20 cellular contexts compared by ENCODE assay signal in the genomic region with DNA sequence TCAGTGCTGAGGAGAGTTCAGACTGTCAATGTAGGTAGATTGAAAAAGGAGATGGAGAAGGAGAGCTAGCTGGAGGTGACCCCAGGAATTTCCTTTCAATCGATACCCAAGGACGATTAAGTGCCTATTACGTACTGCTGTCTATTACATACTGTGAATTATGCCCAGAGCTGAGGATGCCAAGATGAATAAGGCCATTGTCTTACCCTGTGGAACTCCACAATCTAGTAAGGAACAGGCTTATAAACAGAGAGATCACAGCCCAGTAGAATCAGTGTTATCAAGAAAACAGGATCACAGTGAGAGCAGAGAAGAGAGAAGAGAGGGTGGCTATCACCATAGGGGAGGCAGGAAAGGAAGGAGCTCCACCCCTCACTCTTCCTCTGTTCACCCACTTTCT. TPM values are rescaled to one million over a fixed set of nuclear protein-coding genes. Genes with fewer than 3 reads are reported as not detected.
"Had no signal": no experiment of that assay in that cellular context is flagged by ENCODE, and none has a peak within 500 bp of the region (broad histone marks: within the 10 kb centered on the region; RNA-seq: fewer than 3 reads in every experiment).

No MANE protein-coding gene starts in this region.

- H3K4me1 Mint-ChIP-seq: natural killer cell had no signal

- H3K4me3 Mint-ChIP-seq: activated CD4-positive, alpha-beta T cell treated with anti-CD3 and anti-CD28 coated beads for 36 hours; activated CD8-positive, alpha-beta T cell treated with anti-CD3 and anti-CD28 coated beads, Interleukin-2, amount 10 ng/mL, durations not matched to agents 7 days and 5 days; activated naive CD8-positive, alpha-beta T cell treated with anti-CD3 and anti-CD28 coated beads, Interleukin-2, amount 50 U/mL, for 24 hours; endodermal cell; natural killer cell had no signal

- H3K36me3 Mint-ChIP-seq: natural killer cell had no signal

- ATAC-seq: activated CD4-positive, alpha-beta T cell treated with anti-CD3 and anti-CD28 coated beads for 36 hours; activated CD8-positive, alpha-beta T cell treated with anti-CD3 and anti-CD28 coated beads, Interleukin-2, amount 10 ng/mL, durations not matched to agents 7 days and 5 days; activated naive CD8-positive, alpha-beta T cell treated with anti-CD3 and anti-CD28 coated beads, Interleukin-2, amount 50 U/mL, for 24 hours; gastroesophageal sphincter; left colon; mucosa of descending colon; natural killer cell; upper lobe of right lung had no signal

- H3K4me1 ChIP-seq: gastroesophageal sphincter, testis, upper lobe of right lung had no signal

- H3K27me3 ChIP-seq: gastroesophageal sphincter, testis, upper lobe of right lung had no signal

- H3K4me3 ChIP-seq: gastroesophageal sphincter, mucosa of descending colon, SK-N-MC, testis, upper lobe of right lung had no signal

- H3K36me3 ChIP-seq: gastroesophageal sphincter, upper lobe of right lung, WERI-Rb-1 had no signal

- H3K27me3 Mint-ChIP-seq: activated CD4-positive, alpha-beta T cell treated with anti-CD3 and anti-CD28 coated beads for 36 hours; activated naive CD8-positive, alpha-beta T cell treated with anti-CD3 and anti-CD28 coated beads, Interleukin-2, amount 50 U/mL, for 24 hours had no signal

- H3K9me3 Mint-ChIP-seq: endodermal cell, natural killer cell had no signal

- H3K9me3 ChIP-seq: gastroesophageal sphincter, mucosa of descending colon, testis, upper lobe of right lung had no signal

- H3K27ac ChIP-seq: gastroesophageal sphincter, SK-N-MC, testis, upper lobe of right lung, WERI-Rb-1 had no signal

- DNase-seq: activated CD4-positive, alpha-beta T cell treated with anti-CD3 and anti-CD28 coated beads for 36 hours; activated CD8-positive, alpha-beta memory T cell treated with anti-CD3 and anti-CD28 coated beads, Interleukin-2, amount 50 U/mL, for 4 hours; activated CD8-positive, alpha-beta T cell treated with anti-CD3 and anti-CD28 coated beads, Interleukin-2, amount 10 ng/mL, durations not matched to agents 7 days and 5 days; activated gamma-delta T cell treated with Interleukin-2 at 50 U/mL for 16 hours; activated naive CD8-positive, alpha-beta T cell treated with anti-CD3 and anti-CD28 coated beads, Interleukin-2, amount 50 U/mL, for 24 hours; activated T-cell treated with anti-CD3 and anti-CD28 coated beads, Interleukin-2, amount 50 U/mL, for 48 hours; endodermal cell; erythroblast; left colon; mucosa of descending colon; natural killer cell; stimulated activated CD4-positive, alpha-beta T cell treated with anti-CD3 and anti-CD28 coated beads, Interleukin-15, amount 100 ng/mL, for 24 hours; stimulated activated CD4-positive, alpha-beta T cell treated with anti-CD3 and anti-CD28 coated beads, Interleukin-4, amount 100 ng/mL, for 24 hours; T-helper 9 cell; testis; upper lobe of right lung; WERI-Rb-1 had no signal

- H3K27ac Mint-ChIP-seq: activated CD4-positive, alpha-beta T cell treated with anti-CD3 and anti-CD28 coated beads for 36 hours; activated CD8-positive, alpha-beta T cell treated with anti-CD3 and anti-CD28 coated beads, Interleukin-2, amount 10 ng/mL, durations not matched to agents 7 days and 5 days; activated naive CD8-positive, alpha-beta T cell treated with anti-CD3 and anti-CD28 coated beads, Interleukin-2, amount 50 U/mL, for 24 hours; endodermal cell; natural killer cell had no signal

RNA-seq across cellular contexts. Expression of gene PDE8B, which starts 54.1 kb away (rescaled TPM):
- total RNA-seq: activated CD4-positive, alpha-beta T cell treated with anti-CD3 and anti-CD28 coated beads for 36 hours; activated CD8-positive, alpha-beta T cell treated with anti-CD3 and anti-CD28 coated beads, Interleukin-2, amount 10 ng/mL, durations not matched to agents 7 days and 5 days; dermis microvascular lymphatic vessel endothelial cell had no signal
